17 cellular contexts compared by ENCODE assay signal in the genomic region with DNA sequence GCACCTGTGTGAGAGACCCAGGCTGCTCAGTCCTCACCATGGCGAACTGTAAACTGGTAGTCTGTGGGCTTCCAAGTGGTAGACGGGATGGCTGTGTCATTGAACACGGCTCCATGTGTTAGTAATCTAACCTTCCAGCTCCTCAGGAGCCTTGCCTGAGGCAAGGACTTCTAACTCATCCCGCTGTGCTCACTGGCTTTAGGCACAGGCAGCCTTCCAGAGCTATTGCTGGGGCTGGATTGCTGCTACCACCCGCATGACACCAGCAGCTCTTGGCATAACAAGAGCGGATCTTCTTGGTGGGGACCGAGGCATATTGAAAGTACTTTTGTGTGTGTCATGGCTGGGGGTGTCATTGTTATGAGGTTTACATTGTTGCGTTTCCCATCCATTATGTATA.
DNase-seq lines count a peak whose midpoint lies in the region; ATAC-seq, FAIRE-seq and TF ChIP-seq lines count a peak whose summit lies in the region.
"Had no signal": no experiment of that assay in that cellular context is flagged by ENCODE, and none has a peak within 500 bp of the region (broad histone marks: within the 10 kb centered on the region; RNA-seq: fewer than 3 reads in every experiment).

No MANE protein-coding gene starts in this region.

- H2BK5ac ChIP-seq in mesenchymal stem cell (ENCODE audit: low read depth, low read length, poor library complexity, severe bottlenecking), result no peak overlapping the region

- peak; percentile 44 for FAIRE-seq in HTR-8/SVneo (lab: Jason Lieb, UNC)

- no peak overlapping the region for H3K27ac ChIP-seq in mesenchymal stem cell (ENCODE audit: low read length, poor library complexity, severe bottlenecking)
- H3K27ac ChIP-seq: breast epithelium, heart right ventricle, left lung, stomach, transverse colon had no signal

- WGBS in mesenchymal stem cell, result 82% methylated on average over 7 of the region's 8 CpGs

- peaks cover 0 to 2% of the 10 kb centered on the region in 2 experiments for H3K27me3 ChIP-seq in mesenchymal stem cell (ENCODE audit: control insufficient read depth in 1 of 2, insufficient read depth in 1 of 2, low read length in 2 of 2)
- H3K27me3 ChIP-seq: left lung, stomach, transverse colon had no signal

- H3K9ac ChIP-seq in mesenchymal stem cell (ENCODE audit: low read length), result peak overlapping the region; percentile 74

- H2AFZ ChIP-seq in mesenchymal stem cell (ENCODE audit: low read depth, low read length), result no peak overlapping the region

- no peak overlapping the region for H4K91ac ChIP-seq in mesenchymal stem cell (ENCODE audit: low read length)

- no peak overlapping the region for H2BK12ac ChIP-seq in mesenchymal stem cell (ENCODE audit: low read length in 2 of 2)

- no peaks in the 10 kb centered on the region for H3K36me3 Mint-ChIP-seq in WTC11
- H3K36me3 Mint-ChIP-seq: CD4-positive, alpha-beta memory T cell had no signal

- H3K27me3 Mint-ChIP-seq in WTC11 (ENCODE audit: low read depth), result no peaks in the 10 kb centered on the region
- H3K27me3 Mint-ChIP-seq: CD4-positive, alpha-beta memory T cell had no signal

- no peak overlapping the region for H3K23ac ChIP-seq in mesenchymal stem cell (ENCODE audit: low read length in 2 of 2)

- H3K27ac Mint-ChIP-seq in WTC11, result peak overlapping the region; percentile 28; the same call in 1 of the 2 replicates
- H3K27ac Mint-ChIP-seq: CD4-positive, alpha-beta memory T cell had no signal

- H3K4me2 ChIP-seq in mesenchymal stem cell (ENCODE audit: low read length, poor library complexity, severe bottlenecking), result no peak overlapping the region

- DNase-seq in ELF-1 (ENCODE audit: low read depth, low spot score) (peak; percentile 69), HTR-8/SVneo (ENCODE audit: insufficient read length, low spot score) (no peak), WTC11 (ENCODE audit: low spot score) (no peak), mesenchymal stem cell (no peak), NCI-H2029 (lab: John Stamatoyannopoulos, UW) (no peak), NCI-H510A (lab: John Stamatoyannopoulos, UW) (no peak)
- DNase-seq: cortex of kidney, NCI-H1417 treated with DMSO at 0.1 percent for 48 hours, NCI-H2227 treated with DMSO at 0.1 percent for 48 hours had no signal

- no peak overlapping the region for H4K8ac ChIP-seq in mesenchymal stem cell (ENCODE audit: low read length)

- no peaks in the 10 kb centered on the region for H3K9me3 ChIP-seq in mesenchymal stem cell (ENCODE audit: control insufficient read depth, low read length)
- H3K9me3 ChIP-seq: breast epithelium, heart right ventricle, left lung, stomach, transverse colon had no signal

- H3K4me3 ChIP-seq in mesenchymal stem cell (ENCODE audit: insufficient read depth in 1 of 2, low read depth in 1 of 2, low read length in 2 of 2), result no peak overlapping the region
- H3K4me3 ChIP-seq: breast epithelium, heart right ventricle, left lung, stomach, transverse colon had no signal

- H2BK120ac ChIP-seq in mesenchymal stem cell (ENCODE audit: low read depth, low read length), result no peak overlapping the region

- H2BK15ac ChIP-seq in mesenchymal stem cell (ENCODE audit: low read depth, poor library complexity, severe bottlenecking), result no peak overlapping the region

- peaks cover 27% of the 10 kb centered on the region for H3K4me1 Mint-ChIP-seq in WTC11
- H3K4me1 Mint-ChIP-seq: CD4-positive, alpha-beta memory T cell had no signal

- H2AK5ac ChIP-seq in mesenchymal stem cell (ENCODE audit: low read length, severe bottlenecking), result no peak overlapping the region

- no peak for TF ChIP-seq CTCF in WTC11 (IDR thresholded peaks at IDR 0.05)

- H3K4me1 ChIP-seq in mesenchymal stem cell (ENCODE audit: control insufficient read depth, insufficient read depth, low read depth, low read length), result no peaks in the 10 kb centered on the region
- H3K4me1 ChIP-seq: breast epithelium, heart right ventricle, left lung, stomach had no signal

- H3K14ac ChIP-seq in mesenchymal stem cell (ENCODE audit: low read length in 2 of 2), result no peak overlapping the region

- H3K4ac ChIP-seq in mesenchymal stem cell (ENCODE audit: low read depth in 1 of 2, low read length in 2 of 2), result no peak overlapping the region

- POLR2A ChIA-PET in WTC11 (lab: Charles Lee), result no interaction called here

- CTCF ChIA-PET in WTC11 (lab: Charles Lee), result interaction anchor here (0.8 to 1.1 kb wide), 2 partner anchors 296 to 305 kb away, joined by 3 to 4 read pairs; no protein-coding TSS in a partner anchor

- H3K36me3 ChIP-seq in mesenchymal stem cell (ENCODE audit: control insufficient read depth in 1 of 2, insufficient read depth in 2 of 2, low read depth in 1 of 2, low read length in 2 of 2), result no peaks in the 10 kb centered on the region
- H3K36me3 ChIP-seq: breast epithelium, heart right ventricle, left lung, stomach, transverse colon had no signal

- no peak overlapping the region for H3K18ac ChIP-seq in mesenchymal stem cell (ENCODE audit: low read depth in 1 of 2, low read length in 2 of 2)

- H3K9me3 Mint-ChIP-seq in WTC11, result no peaks in the 10 kb centered on the region; the same call in 1 of the 2 replicates
- H3K9me3 Mint-ChIP-seq: CD4-positive, alpha-beta memory T cell had no signal

- H3K79me1 ChIP-seq in mesenchymal stem cell (replicated peaks; ENCODE audit: low read length, poor library complexity, severe bottlenecking), result no peaks in the 10 kb centered on the region

- H3K4me3 Mint-ChIP-seq in WTC11, result no peak overlapping the region
- H3K4me3 Mint-ChIP-seq: CD4-positive, alpha-beta memory T cell had no signal

- ATAC-seq in WTC11 (peak; percentile 40), HG03095 (IDR thresholded peaks at IDR 0.05; ENCODE audit: unreplicated experiment) (no peak), HG02798 (IDR thresholded peaks at IDR 0.05; ENCODE audit: poor library complexity, unreplicated experiment) (no peak)
- ATAC-seq: heart right ventricle had no signal

TF ChIP-seq in WTC11, 78 proteins besides CTCF, POLR2A, EP300 and RAD21:
- no peak for TF ChIP-seq CREM (CRISPR knock-in tag; IDR thresholded peaks at IDR 0.05)
- TF ChIP-seq JAZF1 (CRISPR knock-in tag; IDR thresholded peaks at IDR 0.05), result no peak
- TF ChIP-seq, protein P1, sequence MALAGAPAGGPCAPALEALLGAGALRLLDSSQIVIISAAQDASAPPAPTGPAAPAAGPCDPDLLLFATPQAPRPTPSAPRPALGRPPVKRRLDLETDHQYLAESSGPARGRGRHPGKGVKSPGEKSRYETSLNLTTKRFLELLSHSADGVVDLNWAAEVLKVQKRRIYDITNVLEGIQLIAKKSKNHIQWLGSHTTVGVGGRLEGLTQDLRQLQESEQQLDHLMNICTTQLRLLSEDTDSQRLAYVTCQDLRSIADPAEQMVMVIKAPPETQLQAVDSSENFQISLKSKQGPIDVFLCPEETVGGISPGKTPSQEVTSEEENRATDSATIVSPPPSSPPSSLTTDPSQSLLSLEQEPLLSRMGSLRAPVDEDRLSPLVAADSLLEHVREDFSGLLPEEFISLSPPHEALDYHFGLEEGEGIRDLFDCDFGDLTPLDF (CRISPR knock-in tag; IDR thresholded peaks at IDR 0.05), result no peak
- TF ChIP-seq, protein P2, sequence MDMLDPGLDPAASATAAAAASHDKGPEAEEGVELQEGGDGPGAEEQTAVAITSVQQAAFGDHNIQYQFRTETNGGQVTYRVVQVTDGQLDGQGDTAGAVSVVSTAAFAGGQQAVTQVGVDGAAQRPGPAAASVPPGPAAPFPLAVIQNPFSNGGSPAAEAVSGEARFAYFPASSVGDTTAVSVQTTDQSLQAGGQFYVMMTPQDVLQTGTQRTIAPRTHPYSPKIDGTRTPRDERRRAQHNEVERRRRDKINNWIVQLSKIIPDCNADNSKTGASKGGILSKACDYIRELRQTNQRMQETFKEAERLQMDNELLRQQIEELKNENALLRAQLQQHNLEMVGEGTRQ (CRISPR knock-in tag; IDR thresholded peaks at IDR 0.05), result no peak
- TF ChIP-seq RORB (CRISPR knock-in tag; IDR thresholded peaks at IDR 0.05), result no peak
- TF ChIP-seq HMGA2 (CRISPR knock-in tag; IDR thresholded peaks at IDR 0.05), result peak; percentile 59
- no peak for TF ChIP-seq PRRX2 (CRISPR knock-in tag; IDR thresholded peaks at IDR 0.05)
- TF ChIP-seq, protein P3, sequence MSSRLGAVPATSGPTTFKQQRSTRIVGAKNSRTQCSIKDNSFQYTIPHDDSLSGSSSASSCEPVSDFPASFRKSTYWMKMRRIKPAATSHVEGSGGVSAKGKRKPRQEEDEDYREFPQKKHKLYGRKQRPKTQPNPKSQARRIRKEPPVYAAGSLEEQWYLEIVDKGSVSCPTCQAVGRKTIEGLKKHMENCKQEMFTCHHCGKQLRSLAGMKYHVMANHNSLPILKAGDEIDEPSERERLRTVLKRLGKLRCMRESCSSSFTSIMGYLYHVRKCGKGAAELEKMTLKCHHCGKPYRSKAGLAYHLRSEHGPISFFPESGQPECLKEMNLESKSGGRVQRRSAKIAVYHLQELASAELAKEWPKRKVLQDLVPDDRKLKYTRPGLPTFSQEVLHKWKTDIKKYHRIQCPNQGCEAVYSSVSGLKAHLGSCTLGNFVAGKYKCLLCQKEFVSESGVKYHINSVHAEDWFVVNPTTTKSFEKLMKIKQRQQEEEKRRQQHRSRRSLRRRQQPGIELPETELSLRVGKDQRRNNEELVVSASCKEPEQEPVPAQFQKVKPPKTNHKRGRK (CRISPR knock-in tag; IDR thresholded peaks at IDR 0.05; ENCODE audit: borderline replicate concordance), result no peak
